Comparison of ENCODE assay signal across 1 cellular context in the genomic region with DNA sequence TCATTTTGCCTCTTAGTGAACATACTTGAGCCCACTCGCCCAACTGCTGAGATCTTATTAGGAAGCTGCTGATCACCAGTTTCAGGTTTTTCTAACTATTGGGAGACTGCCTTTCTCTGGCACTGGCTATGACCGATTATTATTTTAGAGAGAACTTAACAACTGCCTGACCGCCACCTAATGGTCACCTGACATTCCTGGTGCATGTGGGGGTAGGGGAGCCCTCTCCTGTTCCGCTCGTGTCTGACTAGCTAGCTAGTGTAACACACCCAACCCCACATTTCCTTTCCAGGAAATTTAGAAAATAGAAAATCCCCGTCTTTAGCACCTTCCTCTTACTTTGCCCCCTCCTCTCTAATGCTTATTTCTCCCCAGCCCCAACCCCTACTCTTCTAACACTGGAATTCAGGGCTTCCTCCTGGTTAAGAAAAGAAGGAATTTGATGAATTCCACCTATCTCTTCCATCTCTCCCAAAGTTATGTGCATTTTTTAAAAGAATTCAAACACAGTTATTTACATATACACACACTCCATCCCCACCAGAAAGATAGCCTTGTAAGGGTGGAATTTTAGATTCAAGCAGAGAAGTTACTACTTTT.
TF ChIP-seq lines count a peak whose summit lies in the region.

No MANE protein-coding gene starts in this region.

TF ChIP-seq in GM23338, 12 proteins besides CTCF, POLR2A, EP300 and RAD21 (continued from another document):
- TF ChIP-seq, protein P1, sequence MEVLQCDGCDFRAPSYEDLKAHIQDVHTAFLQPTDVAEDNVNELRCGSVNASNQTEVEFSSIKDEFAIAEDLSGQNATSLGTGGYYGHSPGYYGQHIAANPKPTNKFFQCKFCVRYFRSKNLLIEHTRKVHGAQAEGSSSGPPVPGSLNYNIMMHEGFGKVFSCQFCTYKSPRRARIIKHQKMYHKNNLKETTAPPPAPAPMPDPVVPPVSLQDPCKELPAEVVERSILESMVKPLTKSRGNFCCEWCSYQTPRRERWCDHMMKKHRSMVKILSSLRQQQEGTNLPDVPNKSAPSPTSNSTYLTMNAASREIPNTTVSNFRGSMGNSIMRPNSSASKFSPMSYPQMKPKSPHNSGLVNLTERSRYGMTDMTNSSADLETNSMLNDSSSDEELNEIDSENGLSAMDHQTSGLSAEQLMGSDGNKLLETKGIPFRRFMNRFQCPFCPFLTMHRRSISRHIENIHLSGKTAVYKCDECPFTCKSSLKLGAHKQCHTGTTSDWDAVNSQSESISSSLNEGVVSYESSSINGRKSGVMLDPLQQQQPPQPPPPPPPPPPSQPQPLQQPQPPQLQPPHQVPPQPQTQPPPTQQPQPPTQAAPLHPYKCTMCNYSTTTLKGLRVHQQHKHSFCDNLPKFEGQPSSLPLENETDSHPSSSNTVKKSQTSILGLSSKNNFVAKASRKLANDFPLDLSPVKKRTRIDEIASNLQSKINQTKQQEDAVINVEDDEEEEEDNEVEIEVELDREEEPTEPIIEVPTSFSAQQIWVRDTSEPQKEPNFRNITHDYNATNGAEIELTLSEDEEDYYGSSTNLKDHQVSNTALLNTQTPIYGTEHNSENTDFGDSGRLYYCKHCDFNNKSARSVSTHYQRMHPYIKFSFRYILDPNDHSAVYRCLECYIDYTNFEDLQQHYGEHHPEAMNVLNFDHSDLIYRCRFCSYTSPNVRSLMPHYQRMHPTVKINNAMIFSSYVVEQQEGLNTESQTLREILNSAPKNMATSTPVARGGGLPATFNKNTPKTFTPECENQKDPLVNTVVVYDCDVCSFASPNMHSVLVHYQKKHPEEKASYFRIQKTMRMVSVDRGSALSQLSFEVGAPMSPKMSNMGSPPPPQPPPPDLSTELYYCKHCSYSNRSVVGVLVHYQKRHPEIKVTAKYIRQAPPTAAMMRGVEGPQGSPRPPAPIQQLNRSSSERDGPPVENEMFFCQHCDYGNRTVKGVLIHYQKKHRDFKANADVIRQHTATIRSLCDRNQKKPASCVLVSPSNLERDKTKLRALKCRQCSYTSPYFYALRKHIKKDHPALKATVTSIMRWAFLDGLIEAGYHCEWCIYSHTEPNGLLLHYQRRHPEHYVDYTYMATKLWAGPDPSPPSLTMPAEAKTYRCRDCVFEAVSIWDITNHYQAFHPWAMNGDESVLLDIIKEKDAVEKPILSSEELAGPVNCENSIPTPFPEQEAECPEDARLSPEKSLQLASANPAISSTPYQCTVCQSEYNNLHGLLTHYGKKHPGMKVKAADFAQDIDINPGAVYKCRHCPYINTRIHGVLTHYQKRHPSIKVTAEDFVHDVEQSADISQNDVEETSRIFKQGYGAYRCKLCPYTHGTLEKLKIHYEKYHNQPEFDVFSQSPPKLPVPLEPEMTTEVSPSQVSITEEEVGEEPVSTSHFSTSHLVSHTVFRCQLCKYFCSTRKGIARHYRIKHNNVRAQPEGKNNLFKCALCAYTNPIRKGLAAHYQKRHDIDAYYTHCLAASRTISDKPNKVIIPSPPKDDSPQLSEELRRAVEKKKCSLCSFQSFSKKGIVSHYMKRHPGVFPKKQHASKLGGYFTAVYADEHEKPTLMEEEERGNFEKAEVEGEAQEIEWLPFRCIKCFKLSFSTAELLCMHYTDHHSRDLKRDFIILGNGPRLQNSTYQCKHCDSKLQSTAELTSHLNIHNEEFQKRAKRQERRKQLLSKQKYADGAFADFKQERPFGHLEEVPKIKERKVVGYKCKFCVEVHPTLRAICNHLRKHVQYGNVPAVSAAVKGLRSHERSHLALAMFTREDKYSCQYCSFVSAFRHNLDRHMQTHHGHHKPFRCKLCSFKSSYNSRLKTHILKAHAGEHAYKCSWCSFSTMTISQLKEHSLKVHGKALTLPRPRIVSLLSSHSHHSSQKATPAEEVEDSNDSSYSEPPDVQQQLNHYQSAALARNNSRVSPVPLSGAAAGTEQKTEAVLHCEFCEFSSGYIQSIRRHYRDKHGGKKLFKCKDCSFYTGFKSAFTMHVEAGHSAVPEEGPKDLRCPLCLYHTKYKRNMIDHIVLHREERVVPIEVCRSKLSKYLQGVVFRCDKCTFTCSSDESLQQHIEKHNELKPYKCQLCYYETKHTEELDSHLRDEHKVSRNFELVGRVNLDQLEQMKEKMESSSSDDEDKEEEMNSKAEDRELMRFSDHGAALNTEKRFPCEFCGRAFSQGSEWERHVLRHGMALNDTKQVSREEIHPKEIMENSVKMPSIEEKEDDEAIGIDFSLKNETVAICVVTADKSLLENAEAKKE (CRISPR knock-in tag; IDR thresholded peaks at IDR 0.05), result no peak
- no peak for TF ChIP-seq EZH2 (IDR thresholded peaks at IDR 0.05; ENCODE audit: low read depth, unreplicated experiment)
- TF ChIP-seq, protein P2, sequence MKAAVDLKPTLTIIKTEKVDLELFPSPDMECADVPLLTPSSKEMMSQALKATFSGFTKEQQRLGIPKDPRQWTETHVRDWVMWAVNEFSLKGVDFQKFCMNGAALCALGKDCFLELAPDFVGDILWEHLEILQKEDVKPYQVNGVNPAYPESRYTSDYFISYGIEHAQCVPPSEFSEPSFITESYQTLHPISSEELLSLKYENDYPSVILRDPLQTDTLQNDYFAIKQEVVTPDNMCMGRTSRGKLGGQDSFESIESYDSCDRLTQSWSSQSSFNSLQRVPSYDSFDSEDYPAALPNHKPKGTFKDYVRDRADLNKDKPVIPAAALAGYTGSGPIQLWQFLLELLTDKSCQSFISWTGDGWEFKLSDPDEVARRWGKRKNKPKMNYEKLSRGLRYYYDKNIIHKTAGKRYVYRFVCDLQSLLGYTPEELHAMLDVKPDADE (IDR thresholded peaks at IDR 0.05), result no peak
- no peak for TF ChIP-seq STAT1 (IDR thresholded peaks at IDR 0.05; ENCODE audit: unreplicated experiment)
- no peak for TF ChIP-seq NANOG (IDR thresholded peaks at IDR 0.05; ENCODE audit: borderline replicate concordance)
- no peak for TF ChIP-seq JUNB (IDR thresholded peaks at IDR 0.05; ENCODE audit: unreplicated experiment)
- TF ChIP-seq ZNF331 (CRISPR knock-in tag; IDR thresholded peaks at IDR 0.05; ENCODE audit: low read depth), result no peak
- TF ChIP-seq POLR2AphosphoS5 (IDR thresholded peaks at IDR 0.05; ENCODE audit: low read depth), result no peak
- TF ChIP-seq, protein P3, sequence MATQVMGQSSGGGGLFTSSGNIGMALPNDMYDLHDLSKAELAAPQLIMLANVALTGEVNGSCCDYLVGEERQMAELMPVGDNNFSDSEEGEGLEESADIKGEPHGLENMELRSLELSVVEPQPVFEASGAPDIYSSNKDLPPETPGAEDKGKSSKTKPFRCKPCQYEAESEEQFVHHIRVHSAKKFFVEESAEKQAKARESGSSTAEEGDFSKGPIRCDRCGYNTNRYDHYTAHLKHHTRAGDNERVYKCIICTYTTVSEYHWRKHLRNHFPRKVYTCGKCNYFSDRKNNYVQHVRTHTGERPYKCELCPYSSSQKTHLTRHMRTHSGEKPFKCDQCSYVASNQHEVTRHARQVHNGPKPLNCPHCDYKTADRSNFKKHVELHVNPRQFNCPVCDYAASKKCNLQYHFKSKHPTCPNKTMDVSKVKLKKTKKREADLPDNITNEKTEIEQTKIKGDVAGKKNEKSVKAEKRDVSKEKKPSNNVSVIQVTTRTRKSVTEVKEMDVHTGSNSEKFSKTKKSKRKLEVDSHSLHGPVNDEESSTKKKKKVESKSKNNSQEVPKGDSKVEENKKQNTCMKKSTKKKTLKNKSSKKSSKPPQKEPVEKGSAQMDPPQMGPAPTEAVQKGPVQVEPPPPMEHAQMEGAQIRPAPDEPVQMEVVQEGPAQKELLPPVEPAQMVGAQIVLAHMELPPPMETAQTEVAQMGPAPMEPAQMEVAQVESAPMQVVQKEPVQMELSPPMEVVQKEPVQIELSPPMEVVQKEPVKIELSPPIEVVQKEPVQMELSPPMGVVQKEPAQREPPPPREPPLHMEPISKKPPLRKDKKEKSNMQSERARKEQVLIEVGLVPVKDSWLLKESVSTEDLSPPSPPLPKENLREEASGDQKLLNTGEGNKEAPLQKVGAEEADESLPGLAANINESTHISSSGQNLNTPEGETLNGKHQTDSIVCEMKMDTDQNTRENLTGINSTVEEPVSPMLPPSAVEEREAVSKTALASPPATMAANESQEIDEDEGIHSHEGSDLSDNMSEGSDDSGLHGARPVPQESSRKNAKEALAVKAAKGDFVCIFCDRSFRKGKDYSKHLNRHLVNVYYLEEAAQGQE (IDR thresholded peaks at IDR 0.05; ENCODE audit: unreplicated experiment), result no peak
- no peak for TF ChIP-seq CREB1 (CRISPR knock-in tag; IDR thresholded peaks at IDR 0.05; ENCODE audit: low read depth)
